In genomic region chr13:95565758-95566157, GRCh38 we compare ENCODE assay signal across 10 cellular contexts. TPM values are rescaled to one million over a fixed set of nuclear protein-coding genes. Genes with fewer than 3 reads are reported as not detected.
"Had no signal": no experiment of that assay in that cellular context is flagged by ENCODE, and none has a peak within 500 bp of the region (broad histone marks: within the 10 kb centered on the region; RNA-seq: fewer than 3 reads in every experiment).

No MANE protein-coding gene starts in this region.

RNA-seq across cellular contexts. Expression of gene CLDN10, which starts 13.2 kb away (rescaled TPM):
- total RNA-seq: left cardiac atrium; left ventricle myocardium inferior; left ventricle myocardium superior; mesenteric fat pad; mononuclear cell; myocyte; naive thymus-derived CD4-positive, alpha-beta T cell had no signal
- polyA plus RNA-seq: immature natural killer cell; keratinocyte; mammary epithelial cell; naive thymus-derived CD4-positive, alpha-beta T cell had no signal
